Comparison of ENCODE assay signal across 8 cellular contexts in the genomic region with DNA sequence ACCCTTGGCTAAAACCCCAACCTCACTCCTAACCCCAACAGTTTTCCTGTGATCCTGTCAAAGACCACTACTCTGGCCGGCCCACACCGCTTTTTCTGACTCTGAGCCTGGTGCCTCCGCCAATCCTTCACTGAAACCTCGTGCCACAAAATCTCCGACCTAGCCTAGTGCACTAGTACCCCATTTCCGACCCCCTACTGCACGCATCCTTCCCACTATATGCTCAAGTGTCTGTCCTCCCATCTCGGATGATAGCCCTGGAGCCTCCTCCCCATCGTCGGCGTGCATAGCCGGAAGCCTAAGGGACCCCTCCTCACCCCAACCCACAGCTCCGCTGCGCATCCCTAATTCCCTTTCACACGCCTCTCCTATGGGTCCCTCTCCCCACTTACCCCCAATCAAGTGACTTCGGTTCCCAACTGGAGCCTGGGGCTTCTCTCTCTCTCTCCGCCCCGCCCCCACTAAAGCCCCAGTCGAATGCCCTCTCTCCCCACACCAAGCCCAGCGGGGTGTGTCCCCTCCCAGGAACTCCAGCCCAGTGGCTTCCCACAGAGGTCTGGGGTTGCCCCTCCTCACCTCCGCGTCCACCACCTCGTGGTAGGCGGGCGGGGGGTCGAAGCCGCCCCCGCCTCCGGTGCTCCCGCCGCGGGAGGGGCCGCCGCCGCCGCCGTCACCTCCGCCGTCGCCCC. TPM values are rescaled to one million over a fixed set of nuclear protein-coding genes. Genes with fewer than 3 reads are reported as not detected.
A peak's percentile ranks its signal among the peaks of the same experiment; 100 is the strongest.
DNase-seq lines count a peak whose midpoint lies in the region; ATAC-seq and TF ChIP-seq lines count a peak whose summit lies in the region.

No MANE protein-coding gene starts in this region.

- H3K27ac ChIP-seq in right atrium auricular region (peak overlapping the region; percentile 98 to 100), psoas muscle (peak overlapping the region; percentile 99)

- peak overlapping the region; percentile 98 for H3K9ac ChIP-seq in adipocyte (ENCODE audit: low read length)

- H3K27me3 ChIP-seq in adipocyte (replicated peaks; ENCODE audit: control insufficient read depth, insufficient read depth, low read length) (no peaks in the 10 kb centered on the region), right atrium auricular region (no peaks in the 10 kb centered on the region), psoas muscle (ENCODE audit: insufficient read depth in 3 of 3, low read length in 2 of 3) (no peaks in the 10 kb centered on the region)

- no peaks in the 10 kb centered on the region for H3K36me3 ChIP-seq in adipocyte (ENCODE audit: control insufficient read depth, insufficient read depth, low read length, severe bottlenecking)
- no peaks in the 10 kb centered on the region for H3K36me3 ChIP-seq in right atrium auricular region
- no peaks in the 10 kb centered on the region for H3K36me3 ChIP-seq in psoas muscle (ENCODE audit: insufficient read depth in 1 of 2, low read depth in 1 of 2)

- POLR2A ChIA-PET in AG04449 (lab: Yijun Ruan, JAX): no interaction called here

- H3K4me1 ChIP-seq in adipocyte (ENCODE audit: control insufficient read depth, insufficient read depth, low read length): peaks cover 44% of the 10 kb centered on the region
- peaks cover 0 to 70% of the 10 kb centered on the region in 2 donors for H3K4me1 ChIP-seq in right atrium auricular region
- H3K4me1 ChIP-seq in psoas muscle: peaks cover 62% of the 10 kb centered on the region

- H3K4me3 ChIP-seq in AG04449 (ENCODE audit: low read depth, low read length): peak overlapping the region; percentile 90
- H3K4me3 ChIP-seq in adipocyte (ENCODE audit: low read length): peak overlapping the region; percentile 99
- H3K4me3 ChIP-seq in right atrium auricular region: peak overlapping the region; percentile 75 to 88
- H3K4me3 ChIP-seq in psoas muscle: peak overlapping the region; percentile 92

- no peaks in the 10 kb centered on the region for H3K9me3 ChIP-seq in adipocyte (ENCODE audit: control insufficient read depth, low read length)
- no peaks in the 10 kb centered on the region for H3K9me3 ChIP-seq in right atrium auricular region
- no peaks in the 10 kb centered on the region for H3K9me3 ChIP-seq in psoas muscle

- no peak for TF ChIP-seq CTCF in AG04449 (IDR thresholded peaks at IDR 0.05; ENCODE audit: insufficient read depth, low read length, missing control alignments)
- TF ChIP-seq CTCF in right atrium auricular region (IDR thresholded peaks at IDR 0.05): no peak
- TF ChIP-seq CTCF in psoas muscle (IDR thresholded peaks at IDR 0.05): no peak

- ATAC-seq in GM18868 (IDR thresholded peaks at IDR 0.05; ENCODE audit: unreplicated experiment): peak; percentile 14
- peak; percentile 14 for ATAC-seq in HG03159 (IDR thresholded peaks at IDR 0.05; ENCODE audit: unreplicated experiment)
- peak; percentile 12 to 45 (median 30) for ATAC-seq in psoas muscle
- no peak for ATAC-seq in HG03457 (IDR thresholded peaks at IDR 0.05; ENCODE audit: unreplicated experiment)

- 0 to 1% (median 1%) methylated on average over 29 to 40 of the region's 40 CpGs for whole genome bisulfite sequencing in psoas muscle, 3 donors

- DNase-seq in AG04449 (ENCODE audit: low read depth, low spot score) (no peak), RKO (ENCODE audit: low spot score) (peak; percentile 41), adipocyte (ENCODE audit: low read depth) (peak; percentile 53), right atrium auricular region (ENCODE audit: low spot score) (no peak), psoas muscle (peak; percentile 58 to 73)

- CTCF ChIA-PET in AG04449 (lab: Yijun Ruan, JAX): no interaction called here

- intact Hi-C loops in psoas muscle (cut with DNase I): loop anchor here (5.0 to 10.0 kb wide), 4 partner anchors 42 to 72 kb away; no protein-coding TSS in a partner anchor

RNA-seq across cellular contexts. Expression of gene USP24, which starts 0.8 kb away (rescaled TPM):
- 10 to 100 TPM; 29.0 to 36.2 TPM for total RNA-seq in right atrium auricular region
- total RNA-seq in psoas muscle: 10 to 100 TPM; 48.7 to 67.9 (median 59.5) TPM
- polyA plus RNA-seq in psoas muscle: 10 to 100 TPM; 14.6 to 64.8 (median 21.4) TPM

Comparison
In these comparisons a context has a peak if more than half of its experiments do, and no peak if none do; other contexts are left out.
1. DNase-seq: peak in RKO (single experiment), adipocyte (single experiment) and psoas muscle (2 of 2); none in AG04449 (single experiment) and right atrium auricular region (single experiment).
2. Peak in every context shown above with its lines, with median percentiles within 50 percentile points of each other: H3K4me3 ChIP-seq.